In genomic region chr6:36758516-36759176, GRCh38 we compare ENCODE assay signal across 2 cellular contexts.
A peak's percentile ranks its signal among the peaks of the same experiment; 100 is the strongest.
TF ChIP-seq lines count a peak whose summit lies in the region.

No MANE protein-coding gene starts in this region.

TF ChIP-seq in HEK293, 187 proteins besides CTCF, POLR2A, EP300 and RAD21:
- TF ChIP-seq KLF9 (tag by site-specific recombination; IDR thresholded peaks at IDR 0.05; ENCODE audit: low read depth) = 0 out of 2 replicates have a peak, but pooled peaks have one; percentile 21
- no peak for TF ChIP-seq ZNF155 (tag by site-specific recombination; IDR thresholded peaks at IDR 0.05)
- TF ChIP-seq, protein P1, sequence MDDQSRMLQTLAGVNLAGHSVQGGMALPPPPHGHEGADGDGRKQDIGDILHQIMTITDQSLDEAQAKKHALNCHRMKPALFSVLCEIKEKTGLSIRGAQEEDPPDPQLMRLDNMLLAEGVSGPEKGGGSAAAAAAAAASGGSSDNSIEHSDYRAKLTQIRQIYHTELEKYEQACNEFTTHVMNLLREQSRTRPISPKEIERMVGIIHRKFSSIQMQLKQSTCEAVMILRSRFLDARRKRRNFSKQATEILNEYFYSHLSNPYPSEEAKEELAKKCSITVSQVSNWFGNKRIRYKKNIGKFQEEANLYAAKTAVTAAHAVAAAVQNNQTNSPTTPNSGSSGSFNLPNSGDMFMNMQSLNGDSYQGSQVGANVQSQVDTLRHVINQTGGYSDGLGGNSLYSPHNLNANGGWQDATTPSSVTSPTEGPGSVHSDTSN (CRISPR knock-in tag; IDR thresholded peaks at IDR 0.05) = 0 out of 2 replicates have a peak, but pooled peaks have one; percentile 39
- no peak for TF ChIP-seq PRDM1 (tag by site-specific recombination; IDR thresholded peaks at IDR 0.05)
- no peak for TF ChIP-seq MZF1 (tag by site-specific recombination; IDR thresholded peaks at IDR 0.05; ENCODE audit: borderline replicate concordance)

TF ChIP-seq in GM12878, 131 proteins besides CTCF, POLR2A, EP300 and RAD21:
- TF ChIP-seq SIN3A (IDR thresholded peaks at IDR 0.05; ENCODE audit: low read depth, low read length) = no peak
- no peak for TF ChIP-seq RELB (IDR thresholded peaks at IDR 0.05; ENCODE audit: low read depth)
- TF ChIP-seq PML (IDR thresholded peaks at IDR 0.05; ENCODE audit: low read length) = no peak
- TF ChIP-seq IKZF1 (conservative IDR thresholded peaks at IDR 0.05) = peak; percentile 51; the same call in 1 of the 2 replicates
- TF ChIP-seq IRF4 (IDR thresholded peaks at IDR 0.05; ENCODE audit: low read depth, low read length) = 0 out of 2 replicates have a peak, but pooled peaks have one; percentile 4
- no peak for TF ChIP-seq CBX3 (IDR thresholded peaks at IDR 0.05; ENCODE audit: borderline replicate concordance, low read depth)
- TF ChIP-seq, protein P2, sequence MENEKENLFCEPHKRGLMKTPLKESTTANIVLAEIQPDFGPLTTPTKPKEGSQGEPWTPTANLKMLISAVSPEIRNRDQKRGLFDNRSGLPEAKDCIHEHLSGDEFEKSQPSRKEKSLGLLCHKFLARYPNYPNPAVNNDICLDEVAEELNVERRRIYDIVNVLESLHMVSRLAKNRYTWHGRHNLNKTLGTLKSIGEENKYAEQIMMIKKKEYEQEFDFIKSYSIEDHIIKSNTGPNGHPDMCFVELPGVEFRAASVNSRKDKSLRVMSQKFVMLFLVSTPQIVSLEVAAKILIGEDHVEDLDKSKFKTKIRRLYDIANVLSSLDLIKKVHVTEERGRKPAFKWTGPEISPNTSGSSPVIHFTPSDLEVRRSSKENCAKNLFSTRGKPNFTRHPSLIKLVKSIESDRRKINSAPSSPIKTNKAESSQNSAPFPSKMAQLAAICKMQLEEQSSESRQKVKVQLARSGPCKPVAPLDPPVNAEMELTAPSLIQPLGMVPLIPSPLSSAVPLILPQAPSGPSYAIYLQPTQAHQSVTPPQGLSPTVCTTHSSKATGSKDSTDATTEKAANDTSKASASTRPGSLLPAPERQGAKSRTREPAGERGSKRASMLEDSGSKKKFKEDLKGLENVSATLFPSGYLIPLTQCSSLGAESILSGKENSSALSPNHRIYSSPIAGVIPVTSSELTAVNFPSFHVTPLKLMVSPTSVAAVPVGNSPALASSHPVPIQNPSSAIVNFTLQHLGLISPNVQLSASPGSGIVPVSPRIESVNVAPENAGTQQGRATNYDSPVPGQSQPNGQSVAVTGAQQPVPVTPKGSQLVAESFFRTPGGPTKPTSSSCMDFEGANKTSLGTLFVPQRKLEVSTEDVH (IDR thresholded peaks at IDR 0.05; ENCODE audit: low read depth, partially characterized antibody) = no peak
- TF ChIP-seq GATAD2B (conservative IDR thresholded peaks at IDR 0.05; ENCODE audit: low read depth) = peak; percentile 74; the same call in 1 of the 2 replicates
- peak in 1 of 2 experiments; percentile 47; a peak in 1 of 4 replicates for TF ChIP-seq IKZF2 (IDR thresholded peaks at IDR 0.05)
- TF ChIP-seq JUNB (IDR thresholded peaks at IDR 0.05) = no peak
TF ChIP-seq in GM12878: peak in this region for 4.
